23 cellular contexts compared by ENCODE assay signal in the genomic region with DNA sequence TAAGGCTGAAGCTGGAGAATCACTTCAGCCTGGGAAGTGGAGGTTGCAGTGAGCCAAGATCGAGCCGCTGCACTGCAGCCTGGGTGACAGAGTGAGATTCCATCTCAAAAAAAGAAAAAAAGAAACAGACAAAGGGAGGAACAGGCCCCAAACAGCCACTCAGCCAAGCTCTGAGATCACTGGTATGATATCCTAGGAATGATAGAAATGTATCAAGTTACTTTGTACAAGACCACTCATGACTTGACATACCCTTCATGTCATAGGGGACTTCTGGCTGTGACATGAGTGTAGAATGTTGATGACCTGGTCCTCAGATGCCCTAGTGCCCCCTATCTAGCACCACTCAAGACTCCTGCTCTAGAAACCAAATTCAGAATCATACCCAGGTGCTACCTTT.
DNase-seq lines count a peak whose midpoint lies in the region; ATAC-seq, FAIRE-seq and TF ChIP-seq lines count a peak whose summit lies in the region.
"Had no signal": no experiment of that assay in that cellular context is flagged by ENCODE, and none has a peak within 500 bp of the region (broad histone marks: within the 10 kb centered on the region; RNA-seq: fewer than 3 reads in every experiment).

No MANE protein-coding gene starts in this region.

- no peak for FAIRE-seq in small intestine (lab: Jason Lieb, UNC)
- FAIRE-seq: G401.6 had no signal

- TF ChIP-seq EP300 in transverse colon (IDR thresholded peaks at IDR 0.05; ENCODE audit: low read depth): no peak

- H3K4me2 ChIP-seq in smooth muscle cell: no peak overlapping the region

- TF ChIP-seq CTCF in smooth muscle cell (IDR thresholded peaks at IDR 0.05; ENCODE audit: borderline replicate concordance, insufficient read depth, poor library complexity, severe bottlenecking) (no peak), transverse colon (IDR thresholded peaks at IDR 0.05) (no peak)

- no peaks in the 10 kb centered on the region for H3K4me1 ChIP-seq in smooth muscle cell (ENCODE audit: low read depth)
- H3K4me1 ChIP-seq in transverse colon: peaks cover 0 to 9% (median 7%) of the 10 kb centered on the region in 4 donors
- H3K4me1 ChIP-seq in small intestine (ENCODE audit: control insufficient read depth in 2 of 2, insufficient read depth in 1 of 2, low read depth in 1 of 2, low read length in 1 of 2): no peaks in the 10 kb centered on the region

- H4K20me1 ChIP-seq in smooth muscle cell (ENCODE audit: low read depth): no peaks in the 10 kb centered on the region

- H3K27ac ChIP-seq in smooth muscle cell (ENCODE audit: low read depth) (peak overlapping the region; percentile 3), transverse colon (peak overlapping the region in 2 of 4 donors; percentile 71 to 78), small intestine (ENCODE audit: low read depth in 1 of 2, low read length in 1 of 2) (no peak overlapping the region)
- H3K27ac ChIP-seq: C4-2B, cardiac muscle cell, right lobe of liver, stomach had no signal

- TF ChIP-seq POLR2A in transverse colon (IDR thresholded peaks at IDR 0.05): no peak

- H3K79me2 ChIP-seq in smooth muscle cell (ENCODE audit: low read depth): no peaks in the 10 kb centered on the region

- H3F3A ChIP-seq in smooth muscle cell (ENCODE audit: low read depth): peaks cover 12% of the 10 kb centered on the region

- in situ Hi-C loops in transverse colon (cut with MboI; ENCODE audit: low pct_ligation_motif_present in 1 of 4, low pct_unique_long_range_greater_than_20kb in 1 of 4, low sequenced_read_pairs in 3 of 4): loop anchor here in 2 of 4 donors (25.0 kb wide), 2 partner anchors 408 to 433 kb away; partner anchors contain the start of gene HTATIP2 (in 1 of the 2)

- no peaks in the 10 kb centered on the region for H3K36me3 ChIP-seq in smooth muscle cell (ENCODE audit: low read depth)
- H3K36me3 ChIP-seq in transverse colon: no peaks in the 10 kb centered on the region
- no peaks in the 10 kb centered on the region for H3K36me3 ChIP-seq in small intestine (ENCODE audit: control insufficient read depth in 2 of 2, insufficient read depth in 2 of 2, low read length in 2 of 2)
- H3K36me3 ChIP-seq: cardiac muscle cell had no signal

- intact Hi-C loops in transverse colon (cut with DNase I; ENCODE audit: low total_unique reads): no loop called here

- 71% methylated on average over 2 of the region's 2 CpGs for WGBS in smooth muscle cell (ENCODE audit: low lambda C conversion rate)
- 86% methylated on average over 2 of the region's 2 CpGs; no CpG with 5 or more reads in 1 of the 2 donors for WGBS in transverse colon (ENCODE audit: low coverage in 1 of 2), 2 donors
- WGBS in small intestine, 3 donors: 80 to 97% (median 88%) methylated on average over 2 of the region's 2 CpGs

- H3K4me3 ChIP-seq in smooth muscle cell: no peak overlapping the region
- H3K4me3 ChIP-seq in transverse colon: no peak overlapping the region
- no peak overlapping the region for H3K4me3 ChIP-seq in small intestine (ENCODE audit: low read depth in 1 of 2, low read length in 2 of 2)
- H3K4me3 ChIP-seq: cardiac muscle cell, right lobe of liver, stomach had no signal

- no peak overlapping the region for H2AFZ ChIP-seq in smooth muscle cell (ENCODE audit: low read depth)

- H3K9me3 ChIP-seq in smooth muscle cell (replicated peaks; ENCODE audit: low read depth): no peaks in the 10 kb centered on the region
- no peaks in the 10 kb centered on the region for H3K9me3 ChIP-seq in transverse colon
- no peaks in the 10 kb centered on the region for H3K9me3 ChIP-seq in small intestine (ENCODE audit: control insufficient read depth, low read depth)
- H3K9me3 ChIP-seq: right lobe of liver, stomach had no signal

- peak; percentile 14; the same call in 2 of the 3 replicates for ATAC-seq in SK-N-SH treated with all-trans-retinoic acid at 6 μM for 48 hours
- ATAC-seq in HG02852 (IDR thresholded peaks at IDR 0.05; ENCODE audit: unreplicated experiment): no peak

- H3K9ac ChIP-seq in smooth muscle cell (ENCODE audit: low read depth): no peak overlapping the region

- DNase-seq in EL: peak; percentile 71
- DNase-seq in kidney tubule cell (ENCODE audit: low spot score): peak; percentile 44
- DNase-seq in smooth muscle cell (lab: John Stamatoyannopoulos, UW; ENCODE audit: unreplicated experiment): no peak
- DNase-seq in inferior parietal cortex (ENCODE audit: extremely low spot score): no peak
- no peak for DNase-seq in transverse colon
- no peak for DNase-seq in small intestine
- DNase-seq: activated CD4-positive, alpha-beta T cell treated with anti-CD3 and anti-CD28 coated beads, Interleukin-2, amount 10 ng/mL, durations not matched to agents 7 days and 5 days; activated naive CD4-positive, alpha-beta T cell treated with Interleukin-2 at 50 U/mL for 16 hours; activated T-cell treated with anti-CD3 and anti-CD28 coated beads, Interleukin-2, amount 50 U/mL, for 48 hours; amygdala; midbrain; NCI-H1105; NCI-H2029 treated with DMSO at 0.1 percent for 48 hours; NCI-H345; NCI-H82; right lobe of liver; stomach; T-helper 9 cell had no signal

- H3K27me3 ChIP-seq in smooth muscle cell (ENCODE audit: low read depth) (no peaks in the 10 kb centered on the region), transverse colon (no peaks in the 10 kb centered on the region), small intestine (ENCODE audit: control insufficient read depth in 2 of 2, insufficient read depth in 2 of 2, low read length in 2 of 2) (no peaks in the 10 kb centered on the region)
- H3K27me3 ChIP-seq: cardiac muscle cell, right lobe of liver, stomach had no signal

TF ChIP-seq in SK-N-SH treated with all-trans-retinoic acid at 6 μM for 48 hours, 23 proteins besides CTCF, POLR2A, EP300 and RAD21:
- TF ChIP-seq, protein P1, sequence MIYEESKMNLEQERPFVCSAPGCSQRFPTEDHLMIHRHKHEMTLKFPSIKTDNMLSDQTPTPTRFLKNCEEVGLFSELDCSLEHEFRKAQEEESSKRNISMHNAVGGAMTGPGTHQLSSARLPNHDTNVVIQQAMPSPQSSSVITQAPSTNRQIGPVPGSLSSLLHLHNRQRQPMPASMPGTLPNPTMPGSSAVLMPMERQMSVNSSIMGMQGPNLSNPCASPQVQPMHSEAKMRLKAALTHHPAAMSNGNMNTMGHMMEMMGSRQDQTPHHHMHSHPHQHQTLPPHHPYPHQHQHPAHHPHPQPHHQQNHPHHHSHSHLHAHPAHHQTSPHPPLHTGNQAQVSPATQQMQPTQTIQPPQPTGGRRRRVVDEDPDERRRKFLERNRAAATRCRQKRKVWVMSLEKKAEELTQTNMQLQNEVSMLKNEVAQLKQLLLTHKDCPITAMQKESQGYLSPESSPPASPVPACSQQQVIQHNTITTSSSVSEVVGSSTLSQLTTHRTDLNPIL (CRISPR knock-in tag; IDR thresholded peaks at IDR 0.05; ENCODE audit: low read depth): 0 out of 2 replicates have a peak, but pooled peaks have one; percentile 54
- 0 out of 2 replicates have a peak, but pooled peaks have one; percentile 8 for TF ChIP-seq ZFP3 (CRISPR knock-in tag; IDR thresholded peaks at IDR 0.05)
- TF ChIP-seq BACH2 (CRISPR knock-in tag; IDR thresholded peaks at IDR 0.05; ENCODE audit: borderline replicate concordance): no peak
- peak; percentile 36; the same call in 1 of the 2 replicates for TF ChIP-seq ISL1 (CRISPR knock-in tag; IDR thresholded peaks at IDR 0.05)
- TF ChIP-seq POU6F1 (CRISPR knock-in tag; IDR thresholded peaks at IDR 0.05; ENCODE audit: borderline replicate concordance, low read depth): no peak

Comparison
In these comparisons a context has a peak if more than half of its experiments do, and no peak if none do; other contexts are left out.
1. DNase-seq: peak in EL (single experiment) and kidney tubule cell (single experiment); none in smooth muscle cell (single experiment), inferior parietal cortex (single experiment), transverse colon (single experiment) and small intestine (single experiment).